Comparison of ENCODE assay signal across 20 cellular contexts in genomic region chr16:84166796-84167695, GRCh38.
DNase-seq lines count a peak whose midpoint lies in the region.
"Had no signal": no experiment of that assay in that cellular context is flagged by ENCODE, and none has a peak within 500 bp of the region (broad histone marks: within the 10 kb centered on the region; RNA-seq: fewer than 3 reads in every experiment).

No MANE protein-coding gene starts in this region.

- no peaks in the 10 kb centered on the region for H3K27me3 ChIP-seq in iPS-15b (ENCODE audit: control insufficient read depth, insufficient read depth, low read length)

- no peak overlapping the region for H3K9ac ChIP-seq in iPS-15b (ENCODE audit: low read depth, low read length)
- H3K9ac ChIP-seq: KMS-11 had no signal

- H3K4me3 ChIP-seq in iPS-15b (ENCODE audit: low read depth, low read length): peak overlapping the region; percentile 30
- H3K4me3 ChIP-seq: coronary artery, left lung, PC-9 had no signal

- no peaks in the 10 kb centered on the region for H3K9me3 ChIP-seq in iPS-15b (ENCODE audit: control insufficient read depth, insufficient read depth, low read length)
- H3K9me3 ChIP-seq: left lung had no signal

- no peaks in the 10 kb centered on the region for H3K36me3 ChIP-seq in iPS-15b (ENCODE audit: control insufficient read depth, insufficient read depth, low read length)
- H3K36me3 ChIP-seq: left lung had no signal

- peaks cover 2% of the 10 kb centered on the region for H3K4me1 ChIP-seq in iPS-15b (ENCODE audit: control insufficient read depth, insufficient read depth, low read length)
- H3K4me1 ChIP-seq: left lung had no signal

- DNase-seq in activated T-cell treated with anti-CD3 and anti-CD28 coated beads for 48 hours (ENCODE audit: low read depth) (peak; percentile 32), activated gamma-delta T cell (lab: John Stamatoyannopoulos, UW) (no peak), germinal center (ENCODE audit: low spot score) (no peak)
- no peak for DNase-seq in activated T-cell treated with anti-CD3 and anti-CD28 coated beads, Interleukin-2, amount 50 U/mL, for 1 hour
- DNase-seq in stimulated activated naive CD4-positive, alpha-beta T cell treated with Interleukin-2 at 50 U/mL for 16 hours (lab: John Stamatoyannopoulos, UW): peak; percentile 33
- DNase-seq in stimulated activated naive CD4-positive, alpha-beta T cell (lab: John Stamatoyannopoulos, UW): no peak
- DNase-seq: ACHN; anterior cingulate cortex; effector memory CD8-positive, alpha-beta T cell; GDM1; GOT3; hippocampal formation; left lung; NCI-H146; PC-9; SHP77; T-helper 9 cell had no signal

Comparison
In these comparisons a context has a peak if more than half of its experiments do, and no peak if none do; other contexts are left out.
1. DNase-seq: peak in activated T-cell treated with anti-CD3 and anti-CD28 coated beads for 48 hours (single experiment) and stimulated activated naive CD4-positive, alpha-beta T cell treated with Interleukin-2 at 50 U/mL for 16 hours (single experiment); none in activated T-cell treated with anti-CD3 and anti-CD28 coated beads, Interleukin-2, amount 50 U/mL, for 1 hour (single experiment), stimulated activated naive CD4-positive, alpha-beta T cell (0 of 6), activated gamma-delta T cell (single experiment) and germinal center (single experiment).